In genomic region chr7:6284461-6285360, GRCh38 we compare ENCODE assay signal across 15 cellular contexts. TPM values are rescaled to one million over a fixed set of nuclear protein-coding genes. Genes with fewer than 3 reads are reported as not detected.
DNase-seq lines count a peak whose midpoint lies in the region; ATAC-seq, FAIRE-seq and TF ChIP-seq lines count a peak whose summit lies in the region.
"Had no signal": no experiment of that assay in that cellular context is flagged by ENCODE, and none has a peak within 500 bp of the region (broad histone marks: within the 10 kb centered on the region; RNA-seq: fewer than 3 reads in every experiment).

No MANE protein-coding gene starts in this region.

- 0 out of 2 replicates have a peak, but pooled peaks cover 3% of the 10 kb centered on the region for H3K36me3 Mint-ChIP-seq in WTC11

- H3K4me1 ChIP-seq in A549 (peaks cover 41% of the 10 kb centered on the region), stomach (no peaks in the 10 kb centered on the region)

- H3K27me3 Mint-ChIP-seq in WTC11 (ENCODE audit: low read depth), result no peaks in the 10 kb centered on the region; the same call in 1 of the 2 replicates
- H3K27me3 Mint-ChIP-seq: activated T-cell treated with anti-CD3 and anti-CD28 coated beads, Interleukin-2, amount 50 U/mL, for 24 hours had no signal

- no peaks in the 10 kb centered on the region for H3K27me3 ChIP-seq in stomach

- no peaks in the 10 kb centered on the region for H3K9me3 ChIP-seq in A549
- H3K9me3 ChIP-seq in stomach, result no peaks in the 10 kb centered on the region
- H3K9me3 ChIP-seq: thoracic aorta had no signal

- DNase-seq in A549 (ENCODE audit: low read depth in 1 of 2, low spot score in 1 of 2) (peak; percentile 40 to 90), HT-29 (ENCODE audit: low spot score) (peak; percentile 58), WTC11 (ENCODE audit: low spot score) (no peak), kidney tubule cell (ENCODE audit: low spot score) (peak; percentile 48), stomach (no peak), DMS153 (lab: John Stamatoyannopoulos, UW) (no peak), D341Med (ENCODE audit: low spot score) (no peak)
- no peak for DNase-seq in stimulated activated CD4-positive, alpha-beta T cell treated with anti-CD3 and anti-CD28 coated beads, Interleukin-1b, Interleukin-23, amount 100 ng/mL, for 48 hours
- DNase-seq: activated T-cell treated with anti-CD3 and anti-CD28 coated beads, Interleukin-2, amount 50 U/mL, for 24 hours; DND-41; mesendoderm; NCI-H2171 had no signal

- no peak for TF ChIP-seq CTCF in A549 (IDR thresholded peaks at IDR 0.05)
- TF ChIP-seq CTCF in WTC11 (IDR thresholded peaks at IDR 0.05), result no peak
- no peak for TF ChIP-seq CTCF in stomach (IDR thresholded peaks at IDR 0.05)

- peaks cover 17% of the 10 kb centered on the region for H3K9me3 Mint-ChIP-seq in WTC11
- H3K9me3 Mint-ChIP-seq: activated T-cell treated with anti-CD3 and anti-CD28 coated beads, Interleukin-2, amount 50 U/mL, for 24 hours had no signal

- H3K4me3 ChIP-seq in A549, result no peak overlapping the region
- no peak overlapping the region for H3K4me3 ChIP-seq in stomach
- H3K4me3 ChIP-seq: thoracic aorta had no signal

- TF ChIP-seq EP300 in A549 (IDR thresholded peaks at IDR 0.05), result peak in 1 of 2 experiments; percentile 43; a peak in 1 of 5 replicates
- TF ChIP-seq EP300 in stomach (IDR thresholded peaks at IDR 0.05), result no peak

- POLR2A ChIA-PET in A549 (lab: Yijun Ruan, JAX), result no interaction called here
- POLR2A ChIA-PET in WTC11 (lab: Charles Lee), result no interaction called here

- intact Hi-C loops in stomach (cut with DNase I; ENCODE audit: low total_unique reads), result no loop called here

- H3K27ac ChIP-seq in A549 (peak overlapping the region; percentile 98), stomach (no peak overlapping the region)
- H3K27ac ChIP-seq: parathyroid adenoma, thoracic aorta had no signal

- H3K27ac Mint-ChIP-seq in WTC11, result no peak overlapping the region
- H3K27ac Mint-ChIP-seq: activated T-cell treated with anti-CD3 and anti-CD28 coated beads, Interleukin-2, amount 50 U/mL, for 24 hours had no signal

- H3K4me3 Mint-ChIP-seq in WTC11, result no peak overlapping the region
- H3K4me3 Mint-ChIP-seq: activated T-cell treated with anti-CD3 and anti-CD28 coated beads, Interleukin-2, amount 50 U/mL, for 24 hours had no signal

- H3K4me2 ChIP-seq in A549, result peak overlapping the region; percentile 77

- 43% methylated on average over 20 of the region's 20 CpGs for WGBS in A549 (ENCODE audit: missing lambda C conversion rate)
- WGBS in stomach, 5 donors, result 74 to 87% (median 83%) methylated on average over 20 of the region's 20 CpGs

- no peaks in the 10 kb centered on the region for H3K36me3 ChIP-seq in stomach
- H3K36me3 ChIP-seq: thoracic aorta had no signal

- peak; percentile 73 for FAIRE-seq in A549 (lab: Jason Lieb, UNC)

- CTCF ChIA-PET in A549 (lab: Yijun Ruan, JAX) (interaction anchor here (0.6 to 2.5 kb wide), 5 partner anchors 13 to 124 kb away, joined by 3 to 13 read pairs (median 4); no protein-coding TSS in a partner anchor), WTC11 (lab: Charles Lee) (no interaction called here)

- no peak for TF ChIP-seq RAD21 in A549 (conservative IDR thresholded peaks at IDR 0.05 in 1 of 2, IDR thresholded peaks at IDR 0.05 in 1 of 2)

- no peak for TF ChIP-seq POLR2A in A549 (IDR thresholded peaks at IDR 0.05; ENCODE audit: low read length)
- TF ChIP-seq POLR2A in stomach (IDR thresholded peaks at IDR 0.05), result no peak

- ATAC-seq in A549, result peak; percentile 35 to 48; a peak in 5 of 6 replicates
- no peak for ATAC-seq in WTC11
- ATAC-seq: activated CD4-positive, CD25-positive, alpha-beta regulatory T cell treated with anti-CD3 and anti-CD28 coated beads, Interleukin-2, amount 50 U/mL, for 24 hours had no signal

- no peaks in the 10 kb centered on the region for H3K4me1 Mint-ChIP-seq in WTC11

TF ChIP-seq in A549, 52 proteins besides CTCF, POLR2A, EP300 and RAD21:
- TF ChIP-seq JUN (IDR thresholded peaks at IDR 0.05) (peak in 1 of 2 experiments; percentile 33; a peak in 1 of 5 replicates), TP53 (CRISPR knock-in tag; IDR thresholded peaks at IDR 0.05) (no peak), FOSL2 (IDR thresholded peaks at IDR 0.05) (no peak), FOSL2 (CRISPR knock-in tag; IDR thresholded peaks at IDR 0.05) (peak; percentile 96), CBX2 (IDR thresholded peaks at IDR 0.05; ENCODE audit: borderline replicate concordance, low read depth) (no peak), GATA3 (IDR thresholded peaks at IDR 0.05; ENCODE audit: borderline replicate concordance) (peak; percentile 80)

TF ChIP-seq in WTC11, 78 proteins besides CTCF, POLR2A, EP300 and RAD21:
- no peak for TF ChIP-seq PRRX2 (CRISPR knock-in tag; IDR thresholded peaks at IDR 0.05)
- peak; percentile 24; the same call in 1 of the 2 replicates for TF ChIP-seq ZNF121 (CRISPR knock-in tag; IDR thresholded peaks at IDR 0.05)

RNA-seq across cellular contexts. Expression of gene CYTH3, which starts 12.3 kb away (rescaled TPM):
- polyA plus RNA-seq in A549 (2011; rRNA removed) (15.5 and 18.6 TPM in 2 replicates), A549 (2017; fragmentation: RNase III; extraction: RNeasy Plus Mini Kit Qiagen cat#74134 plus additional on column Dnase treatment) (22.0 to 24.2 TPM (median 22.9 TPM) in 3 replicates), stomach (10 to 100 TPM in 2 of 3 donors, 1 to 10 TPM in 1; 5.1 to 17.0 (median 11.1) TPM)
- 30.6 and 31.2 TPM in 2 replicates for polyA plus RNA-seq in A549 (2012; cell fraction: cytosol; rRNA removed)
- polyA plus RNA-seq in A549 (2012; cell fraction: nucleus; rRNA removed), result 86.5 and 97.8 TPM in 2 replicates
- polyA minus RNA-seq in A549 (2011; rRNA and poly(A)+ RNA removed), result 12.8 and 15.3 TPM in 2 replicates
- total RNA-seq in HT-29 (2014; rRNA removed; shearing (Covaris generic)), result 2.9 and 3.1 TPM in 2 replicates
- total RNA-seq in WTC11 (2021) (11.8 to 13.2 TPM (median 12.5 TPM) in 3 replicates), stomach (10 to 100 TPM; 13.3 to 33.8 (median 19.0) TPM)

Comparison
In these comparisons a context has a peak if more than half of its experiments do, and no peak if none do; other contexts are left out.
1. DNase-seq: peak in A549 (2 of 2), HT-29 (single experiment) and kidney tubule cell (single experiment); none in WTC11 (single experiment), stimulated activated CD4-positive, alpha-beta T cell treated with anti-CD3 and anti-CD28 coated beads, Interleukin-1b, Interleukin-23, amount 100 ng/mL, for 48 hours (single experiment), stomach (single experiment), DMS153 (single experiment) and D341Med (single experiment).
2. H3K27ac ChIP-seq: peak in A549 (2 of 2); none in stomach (0 of 5).